Comparison of ENCODE assay signal across 20 cellular contexts in the genomic region with DNA sequence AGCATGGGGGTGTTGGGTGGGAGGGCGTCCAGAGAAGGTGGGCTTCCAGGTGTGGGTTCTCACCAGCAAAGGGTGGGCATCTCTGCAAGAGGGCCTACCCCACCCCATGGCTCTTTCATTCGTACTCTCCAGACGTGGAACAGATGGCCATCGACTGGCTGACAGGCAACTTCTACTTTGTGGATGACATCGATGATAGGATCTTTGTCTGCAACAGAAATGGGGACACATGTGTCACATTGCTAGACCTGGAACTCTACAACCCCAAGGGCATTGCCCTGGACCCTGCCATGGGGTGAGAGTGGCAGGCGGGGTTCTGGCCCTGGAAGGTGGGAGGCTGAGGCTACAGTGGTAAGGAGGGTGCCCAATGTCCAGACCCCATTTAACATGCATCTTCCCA. TPM values are rescaled to one million over a fixed set of nuclear protein-coding genes. Genes with fewer than 3 reads are reported as not detected.
"Had no signal": no experiment of that assay in that cellular context is flagged by ENCODE, and none has a peak within 500 bp of the region (broad histone marks: within the 10 kb centered on the region; RNA-seq: fewer than 3 reads in every experiment).

No MANE protein-coding gene starts in this region.

- DNase-seq: activated CD4-positive, CD25-positive, alpha-beta regulatory T cell treated with anti-CD3 and anti-CD28 coated beads, Interleukin-2, amount 50 U/mL, for 72 hours; activated naive CD4-positive, alpha-beta T cell treated with Interleukin-2 at 50 U/mL for 16 hours; activated naive CD8-positive, alpha-beta T cell treated with anti-CD3 and anti-CD28 coated beads, Interleukin-2, amount 50 U/mL, for 24 hours; activated T-cell treated with anti-CD3 and anti-CD28 coated beads for 4 hours; kidney glomerular epithelial cell; lower lobe of right lung; naive B cell; ovary; stimulated activated CD4-positive, alpha-beta T cell treated with anti-CD3 and anti-CD28 coated beads, Interleukin-2, amount 100 ng/mL, for 24 hours; T-cell; trophoblast cell had no signal

- H3K27ac ChIP-seq: cardiac muscle cell, neural progenitor cell had no signal

- H3K9me3 ChIP-seq: lower lobe of right lung, ovary had no signal

- ATAC-seq: activated naive CD8-positive, alpha-beta T cell treated with anti-CD3 and anti-CD28 coated beads, Interleukin-2, amount 50 U/mL, for 24 hours; activated T-helper 17 cell treated with anti-CD3 and anti-CD28 coated beads, Interleukin-2, amount 50 U/mL, for 72 hours; esophagus mucosa; T-cell had no signal

- H3K27me3 ChIP-seq: cardiac muscle cell, neural progenitor cell, ovary had no signal

- H3K36me3 ChIP-seq: neural progenitor cell, ovary had no signal

- H3K9ac ChIP-seq: neural progenitor cell had no signal

- H3K4me1 ChIP-seq: neural progenitor cell had no signal

- H3K4me3 ChIP-seq: cardiac muscle cell, lower lobe of right lung, neural progenitor cell, ovary had no signal

RNA-seq across cellular contexts. Expression of gene LRP1-AS, which starts 6.7 kb away (rescaled TPM):
- total RNA-seq: activated CD8-positive, alpha-beta memory T cell treated with anti-CD3 and anti-CD28 coated beads for 36 hours; activated T-helper 17 cell treated with anti-CD3 and anti-CD28 coated beads, Interleukin-2, amount 50 U/mL, for 72 hours; cardiac muscle cell; esophagus mucosa; fibroblast of villous mesenchyme; lower lobe of right lung; mononuclear cell; ovary; pulmonary artery endothelial cell; SK-MEL-5; T-cell had no signal
- polyA plus RNA-seq: cardiac muscle cell, ovary had no signal
